1 cellular context compared by ENCODE assay signal in the genomic region with DNA sequence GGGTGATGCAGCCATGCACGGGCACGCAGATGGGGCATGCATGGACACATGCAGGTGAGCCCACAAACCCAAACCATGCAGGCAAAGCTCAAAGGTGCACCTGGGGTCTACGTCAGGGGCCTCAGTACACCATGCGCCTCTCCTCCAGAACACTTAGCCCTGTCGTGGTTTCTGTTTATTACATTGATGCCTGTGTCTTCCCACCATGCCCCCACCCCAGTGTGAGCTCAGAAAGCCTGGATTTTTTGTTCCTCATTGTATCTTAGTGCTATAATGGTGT. TPM values are rescaled to one million over a fixed set of nuclear protein-coding genes. Genes with fewer than 3 reads are reported as not detected.
"Had no signal": no experiment of that assay in that cellular context is flagged by ENCODE, and none has a peak within 500 bp of the region (broad histone marks: within the 10 kb centered on the region; RNA-seq: fewer than 3 reads in every experiment).

No MANE protein-coding gene starts in this region.

RNA-seq across cellular contexts. Expression of a gene that starts 9.4 kb away (rescaled TPM):
- polyA plus RNA-seq: adrenal gland had no signal
